Comparison of ENCODE assay signal across 8 cellular contexts in the genomic region with DNA sequence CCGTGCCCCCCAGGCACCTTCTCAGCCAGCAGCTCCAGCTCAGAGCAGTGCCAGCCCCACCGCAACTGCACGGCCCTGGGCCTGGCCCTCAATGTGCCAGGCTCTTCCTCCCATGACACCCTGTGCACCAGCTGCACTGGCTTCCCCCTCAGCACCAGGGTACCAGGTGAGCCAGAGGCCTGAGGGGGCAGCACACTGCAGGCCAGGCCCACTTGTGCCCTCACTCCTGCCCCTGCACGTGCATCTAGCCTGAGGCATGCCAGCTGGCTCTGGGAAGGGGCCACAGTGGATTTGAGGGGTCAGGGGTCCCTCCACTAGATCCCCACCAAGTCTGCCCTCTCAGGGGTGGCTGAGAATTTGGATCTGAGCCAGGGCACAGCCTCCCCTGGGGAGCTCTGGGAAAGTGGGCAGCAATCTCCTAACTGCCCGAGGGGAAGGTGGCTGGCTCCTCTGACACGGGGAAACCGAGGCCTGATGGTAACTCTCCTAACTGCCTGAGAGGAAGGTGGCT. TPM values are rescaled to one million over a fixed set of nuclear protein-coding genes. Genes with fewer than 3 reads are reported as not detected.
DNase-seq lines count a peak whose midpoint lies in the region; ATAC-seq and TF ChIP-seq lines count a peak whose summit lies in the region.
"Had no signal": no experiment of that assay in that cellular context is flagged by ENCODE, and none has a peak within 500 bp of the region (broad histone marks: within the 10 kb centered on the region; RNA-seq: fewer than 3 reads in every experiment).

No MANE protein-coding gene starts in this region.

- H3K27ac ChIP-seq in suprapubic skin = no peak overlapping the region
- no peak overlapping the region for H3K27ac ChIP-seq in vagina

- H3K9me3 ChIP-seq in suprapubic skin (no peaks in the 10 kb centered on the region), vagina (no peaks in the 10 kb centered on the region)
- H3K9me3 ChIP-seq: left lung had no signal

- CTCF ChIA-PET in activated CD8-positive, alpha-beta T cell treated with anti-CD3 and anti-CD28 coated beads, Interleukin-2, amount 10 ng/mL, durations not matched to agents 7 days and 5 days (lab: Charles Lee) = interaction anchor here (2.3 kb wide), 1 partner anchor 10 kb away, joined by 9 read pairs; a partner anchor contains a TSS
- CTCF ChIA-PET in activated CD8-positive, alpha-beta T cell treated with anti-CD3 and anti-CD28 coated beads for 36 hours (lab: Charles Lee) = interaction anchor here (0.6 to 1.3 kb wide), 2 partner anchors 158 to 160 kb away, joined by 3 read pairs; no protein-coding TSS in a partner anchor

- no peak overlapping the region for H3K4me3 Mint-ChIP-seq in activated CD8-positive, alpha-beta T cell treated with anti-CD3 and anti-CD28 coated beads, Interleukin-2, amount 10 ng/mL, durations not matched to agents 7 days and 5 days
- no peak overlapping the region for H3K4me3 Mint-ChIP-seq in activated CD8-positive, alpha-beta T cell treated with anti-CD3 and anti-CD28 coated beads for 36 hours

- POLR2A ChIA-PET in activated CD8-positive, alpha-beta T cell treated with anti-CD3 and anti-CD28 coated beads, Interleukin-2, amount 10 ng/mL, durations not matched to agents 7 days and 5 days (lab: Charles Lee) = interaction anchor here (0.6 to 0.7 kb wide), 2 partner anchors 159 to 171 kb away, joined by 3 read pairs; no protein-coding TSS in a partner anchor
- POLR2A ChIA-PET in activated CD8-positive, alpha-beta T cell treated with anti-CD3 and anti-CD28 coated beads for 36 hours (lab: Charles Lee) = interaction anchor here (0.8 to 2.7 kb wide), 6 partner anchors 9 to 159 kb away, joined by 3 to 16 read pairs (median 8); a partner anchor contains a TSS

- ATAC-seq in activated CD8-positive, alpha-beta T cell treated with anti-CD3 and anti-CD28 coated beads, Interleukin-2, amount 10 ng/mL, durations not matched to agents 7 days and 5 days = no peak
- no peak for ATAC-seq in activated CD8-positive, alpha-beta T cell treated with anti-CD3 and anti-CD28 coated beads for 36 hours
- peak; percentile 1 for ATAC-seq in esophagus mucosa

- peak overlapping the region; percentile 47 for H3K4me3 ChIP-seq in suprapubic skin
- H3K4me3 ChIP-seq in vagina = peak overlapping the region in 1 of 2 donors; percentile 9

- H3K27me3 ChIP-seq in suprapubic skin (no peaks in the 10 kb centered on the region), vagina (no peaks in the 10 kb centered on the region)

- H3K4me1 ChIP-seq in suprapubic skin (peaks cover 64% of the 10 kb centered on the region), vagina (peaks cover 43% of the 10 kb centered on the region)

- peaks cover 9% of the 10 kb centered on the region for H3K4me1 Mint-ChIP-seq in activated CD8-positive, alpha-beta T cell treated with anti-CD3 and anti-CD28 coated beads, Interleukin-2, amount 10 ng/mL, durations not matched to agents 7 days and 5 days (ENCODE audit: low read depth)
- H3K4me1 Mint-ChIP-seq in activated CD8-positive, alpha-beta T cell treated with anti-CD3 and anti-CD28 coated beads for 36 hours (ENCODE audit: low read depth) = peaks cover 26% of the 10 kb centered on the region

- intact Hi-C loops in activated CD8-positive, alpha-beta T cell treated with anti-CD3 and anti-CD28 coated beads for 36 hours (cut with micrococcal nuclease) = no loop called here
- intact Hi-C loops in vagina (cut with DNase I) = no loop called here

- H3K27ac Mint-ChIP-seq in activated CD8-positive, alpha-beta T cell treated with anti-CD3 and anti-CD28 coated beads, Interleukin-2, amount 10 ng/mL, durations not matched to agents 7 days and 5 days = peak overlapping the region; percentile 20
- no peak overlapping the region for H3K27ac Mint-ChIP-seq in activated CD8-positive, alpha-beta T cell treated with anti-CD3 and anti-CD28 coated beads for 36 hours

- TF ChIP-seq EP300 in suprapubic skin (IDR thresholded peaks at IDR 0.05) = no peak

- H3K36me3 Mint-ChIP-seq in activated CD8-positive, alpha-beta T cell treated with anti-CD3 and anti-CD28 coated beads, Interleukin-2, amount 10 ng/mL, durations not matched to agents 7 days and 5 days (ENCODE audit: low read depth) = peaks cover 19% of the 10 kb centered on the region
- peaks cover 16% of the 10 kb centered on the region for H3K36me3 Mint-ChIP-seq in activated CD8-positive, alpha-beta T cell treated with anti-CD3 and anti-CD28 coated beads for 36 hours (ENCODE audit: low read depth)

- H3K9me3 Mint-ChIP-seq in activated CD8-positive, alpha-beta T cell treated with anti-CD3 and anti-CD28 coated beads, Interleukin-2, amount 10 ng/mL, durations not matched to agents 7 days and 5 days (ENCODE audit: insufficient read depth) = no peaks in the 10 kb centered on the region
- no peaks in the 10 kb centered on the region for H3K9me3 Mint-ChIP-seq in activated CD8-positive, alpha-beta T cell treated with anti-CD3 and anti-CD28 coated beads for 36 hours

- TF ChIP-seq CTCF in activated CD8-positive, alpha-beta T cell treated with anti-CD3 and anti-CD28 coated beads for 36 hours (IDR thresholded peaks at IDR 0.05) = no peak
- TF ChIP-seq CTCF in suprapubic skin (IDR thresholded peaks at IDR 0.05) (no peak), vagina (IDR thresholded peaks at IDR 0.05) (no peak)

- no peak for DNase-seq in activated CD8-positive, alpha-beta T cell treated with anti-CD3 and anti-CD28 coated beads, Interleukin-2, amount 10 ng/mL, durations not matched to agents 7 days and 5 days
- no peak for DNase-seq in activated CD8-positive, alpha-beta T cell treated with anti-CD3 and anti-CD28 coated beads for 36 hours
- DNase-seq in suprapubic skin (ENCODE audit: low spot score in 2 of 2) (peak in 1 of 2 donors; percentile 65), vagina (ENCODE audit: extremely low spot score in 2 of 2) (no peak), NCI-H774 (lab: John Stamatoyannopoulos, UW) (no peak)
- DNase-seq: AML-193 had no signal

- H3K27me3 Mint-ChIP-seq in activated CD8-positive, alpha-beta T cell treated with anti-CD3 and anti-CD28 coated beads, Interleukin-2, amount 10 ng/mL, durations not matched to agents 7 days and 5 days (ENCODE audit: low read depth) = no peaks in the 10 kb centered on the region
- no peaks in the 10 kb centered on the region for H3K27me3 Mint-ChIP-seq in activated CD8-positive, alpha-beta T cell treated with anti-CD3 and anti-CD28 coated beads for 36 hours

- no CpG with 5 or more reads among the region's 7 CpGs for WGBS in suprapubic skin

- TF ChIP-seq POLR2A in suprapubic skin (IDR thresholded peaks at IDR 0.05) (no peak), vagina (IDR thresholded peaks at IDR 0.05) (no peak)

- H3K36me3 ChIP-seq in suprapubic skin (peaks cover 4% of the 10 kb centered on the region), vagina (no peaks in the 10 kb centered on the region)

RNA-seq across cellular contexts. Expression of a gene that starts 1.0 kb away (rescaled TPM):
- not detected for total RNA-seq in activated CD8-positive, alpha-beta T cell treated with anti-CD3 and anti-CD28 coated beads, Interleukin-2, amount 10 ng/mL, durations not matched to agents 7 days and 5 days
- not detected for total RNA-seq in activated CD8-positive, alpha-beta T cell treated with anti-CD3 and anti-CD28 coated beads for 36 hours
- total RNA-seq in esophagus mucosa = 4.5 TPM
- 10 to 100 TPM in 2 of 4 donors, 1 to 10 TPM in 2; 2.1 to 16.1 (median 11.1) TPM for total RNA-seq in suprapubic skin
- total RNA-seq in vagina = 16.7 TPM

RNA-seq across cellular contexts. Expression of a gene that starts 10.4 kb away (rescaled TPM):
- total RNA-seq in activated CD8-positive, alpha-beta T cell treated with anti-CD3 and anti-CD28 coated beads, Interleukin-2, amount 10 ng/mL, durations not matched to agents 7 days and 5 days = 10 to 100 TPM; 55.2 to 57.6 TPM
- total RNA-seq in activated CD8-positive, alpha-beta T cell treated with anti-CD3 and anti-CD28 coated beads for 36 hours = 10 to 100 TPM; 41.7 to 44.2 TPM
- total RNA-seq in esophagus mucosa (31.1 TPM), suprapubic skin (10 to 100 TPM; 22.1 to 31.9 (median 27.6) TPM), vagina (30.9 TPM)

RNA-seq across cellular contexts. Expression of a gene that starts 10.4 kb away (rescaled TPM):
- total RNA-seq in activated CD8-positive, alpha-beta T cell treated with anti-CD3 and anti-CD28 coated beads, Interleukin-2, amount 10 ng/mL, durations not matched to agents 7 days and 5 days = 10 to 100 TPM; 38.6 to 43.5 TPM
- 10 to 100 TPM; 22.4 to 22.5 TPM for total RNA-seq in activated CD8-positive, alpha-beta T cell treated with anti-CD3 and anti-CD28 coated beads for 36 hours
- total RNA-seq in esophagus mucosa (11.1 TPM), suprapubic skin (10 to 100 TPM; 21.7 to 25.8 (median 23.3) TPM), vagina (30.4 TPM)

RNA-seq across cellular contexts. Expression of a gene that starts 39.1 kb away (rescaled TPM):
- total RNA-seq in activated CD8-positive, alpha-beta T cell treated with anti-CD3 and anti-CD28 coated beads, Interleukin-2, amount 10 ng/mL, durations not matched to agents 7 days and 5 days = 100 to 1,000 TPM; 163 to 165 TPM
- total RNA-seq in activated CD8-positive, alpha-beta T cell treated with anti-CD3 and anti-CD28 coated beads for 36 hours = 10 to 100 TPM; 15.5 to 16.8 TPM
- total RNA-seq in esophagus mucosa (5.1 TPM), suprapubic skin (10 to 100 TPM; 12.2 to 36.5 (median 16.9) TPM), vagina (32.4 TPM)

RNA-seq across cellular contexts. Expression of a gene that starts 39.3 kb away (rescaled TPM):
- 10 to 100 TPM; 49.8 to 54.3 TPM for total RNA-seq in activated CD8-positive, alpha-beta T cell treated with anti-CD3 and anti-CD28 coated beads, Interleukin-2, amount 10 ng/mL, durations not matched to agents 7 days and 5 days
- 10 to 100 TPM; 37.4 to 39.1 TPM for total RNA-seq in activated CD8-positive, alpha-beta T cell treated with anti-CD3 and anti-CD28 coated beads for 36 hours
- total RNA-seq in esophagus mucosa (12.2 TPM), suprapubic skin (10 to 100 TPM in 2 of 4 donors, 1 to 10 TPM in 2; 6.9 to 26.6 (median 13.9) TPM), vagina (17.7 TPM)
